ENCODE assay signal across 20 cellular contexts in the genomic region with DNA sequence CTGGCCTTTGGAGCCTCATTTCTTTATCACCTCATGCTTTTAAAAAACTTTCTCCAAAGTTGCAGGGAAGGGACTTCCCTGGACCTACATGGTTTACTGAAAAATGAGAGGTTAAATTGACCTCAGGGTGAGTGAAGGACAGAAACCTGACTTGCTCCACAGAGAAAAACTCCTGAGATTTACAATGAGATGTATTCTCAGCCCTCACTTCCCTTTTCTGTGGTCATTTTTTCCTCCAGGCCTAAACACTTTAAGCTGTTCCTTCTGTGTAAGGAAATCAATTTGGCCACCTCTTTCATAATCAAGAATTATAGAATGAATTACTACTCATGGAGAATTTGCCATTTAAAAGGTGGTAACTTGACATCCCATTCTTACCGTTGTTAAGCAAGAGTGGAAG.
"Had no signal": no experiment of that assay in that cellular context is flagged by ENCODE, and none has a peak within 500 bp of the region (broad histone marks: within the 10 kb centered on the region; RNA-seq: fewer than 3 reads in every experiment).

No MANE protein-coding gene starts in this region.

- FAIRE-seq: endothelial cell of umbilical vein, islet of Langerhans, small intestine, urothelium cell line had no signal

- H3K27ac Mint-ChIP-seq: naive thymus-derived CD4-positive, alpha-beta T cell; type B pancreatic cell had no signal

- H3K4me1 Mint-ChIP-seq: naive thymus-derived CD4-positive, alpha-beta T cell had no signal

- H3K27me3 ChIP-seq: colonic mucosa, foreskin keratinocyte, heart left ventricle, neutrophil, right atrium auricular region, stomach had no signal

- DNase-seq: colonic mucosa; dermis blood vessel endothelial cell; erythroblast; foreskin keratinocyte; heart left ventricle; hippocampal formation; kidney glomerular epithelial cell; naive thymus-derived CD4-positive, alpha-beta T cell; psoas muscle; small intestine; stimulated activated CD4-positive, alpha-beta T cell treated with anti-CD3 and anti-CD28 coated beads, Interleukin-12 subunit alpha, Interleukin-12 subunit beta, amount 100 ng/mL, for 4 hours; stimulated activated naive CD4-positive, alpha-beta T cell; stomach; substantia nigra had no signal

- H3K4me1 ChIP-seq: foreskin keratinocyte, heart left ventricle, psoas muscle, right atrium auricular region, stomach had no signal

- H3K36me3 Mint-ChIP-seq: type B pancreatic cell had no signal

- H3K9me3 Mint-ChIP-seq: type B pancreatic cell had no signal

- H3K36me3 ChIP-seq: colonic mucosa, heart left ventricle, neutrophil, right atrium auricular region, stomach had no signal

- H3K27ac ChIP-seq: colonic mucosa, foreskin keratinocyte, heart left ventricle, neutrophil, psoas muscle, right atrium auricular region, stomach had no signal

- H3K4me3 ChIP-seq: colonic mucosa, heart left ventricle, psoas muscle, right atrium auricular region, stomach had no signal

- H3K27me3 Mint-ChIP-seq: naive thymus-derived CD4-positive, alpha-beta T cell; type B pancreatic cell had no signal

- H3K4me3 Mint-ChIP-seq: naive thymus-derived CD4-positive, alpha-beta T cell; type B pancreatic cell had no signal
